ENCODE assay signal across 8 cellular contexts in the genomic region with DNA sequence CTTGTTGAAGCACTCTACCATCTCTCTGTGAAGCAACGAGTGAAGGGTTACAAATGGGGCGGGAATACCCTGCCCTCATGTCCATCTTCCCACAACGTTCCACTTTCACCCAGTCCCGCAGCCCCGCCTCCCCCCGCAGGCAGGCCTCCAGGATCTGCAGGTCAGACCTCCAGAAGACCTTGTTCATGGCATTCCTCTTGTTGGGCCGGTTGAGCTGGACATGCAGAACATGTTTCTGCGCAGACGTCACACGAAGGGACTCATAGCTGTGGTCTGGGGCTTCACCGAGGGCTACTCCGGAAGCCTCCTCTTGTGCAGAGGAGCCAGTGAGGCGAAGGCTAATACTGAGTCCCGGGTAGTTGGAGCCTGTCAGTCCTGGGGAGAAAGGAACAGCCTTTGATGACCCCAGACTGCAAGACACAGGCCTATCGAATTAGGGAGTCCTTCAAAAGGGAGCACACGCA. TPM values are rescaled to one million over a fixed set of nuclear protein-coding genes. Genes with fewer than 3 reads are reported as not detected.
DNase-seq lines count a peak whose midpoint lies in the region; ATAC-seq and TF ChIP-seq lines count a peak whose summit lies in the region.

No MANE protein-coding gene starts in this region.

- POLR2A ChIA-PET in activated B cell treated with CpG ODN at 0.5 μM for 24 hours (lab: Charles Lee) = interaction anchor here (0.6 to 7.7 kb wide), 22 partner anchors 10 to 926 kb away, joined by 3 to 118 read pairs (median 7); a partner anchor contains a TSS

- H3K27ac ChIP-seq in aorta (ENCODE audit: low read depth in 1 of 2, low read length in 2 of 2) = peak overlapping the region in 1 of 2 donors; percentile 78

- no peaks in the 10 kb centered on the region for H3K9me3 ChIP-seq in aorta (ENCODE audit: control insufficient read depth, low read length)

- peak; percentile 35 for DNase-seq in activated T-cell treated with anti-CD3 and anti-CD28 coated beads, Interleukin-2, amount 50 U/mL, for 1 hour
- DNase-seq in activated T-cell treated with anti-CD3 and anti-CD28 coated beads for 4 hours (no peak), GOT3 (lab: John Stamatoyannopoulos, UW) (peak; percentile 40), activated B cell treated with CpG ODN at 0.5 μM for 24 hours (no peak), fibroblast of mammary gland (ENCODE audit: low read depth) (peak; percentile 94), naive B cell (peak; percentile 23), aorta (peak; percentile 81 to 88)
- DNase-seq in Jurkat, Clone E6-1 (ENCODE audit: low read depth, low spot score) = no peak

- peak overlapping the region; percentile 95 for H3K27ac Mint-ChIP-seq in activated B cell treated with CpG ODN at 0.5 μM for 24 hours
- peak overlapping the region; percentile 91 to 97 (median 96) for H3K27ac Mint-ChIP-seq in naive B cell

- H3K27me3 ChIP-seq in aorta (ENCODE audit: control insufficient read depth in 1 of 2, insufficient read depth in 2 of 2, low read length in 1 of 2) = no peaks in the 10 kb centered on the region

- no peaks in the 10 kb centered on the region for H3K36me3 ChIP-seq in aorta (ENCODE audit: control insufficient read depth in 1 of 2, insufficient read depth in 2 of 2, low read length in 1 of 2)

- no peak for TF ChIP-seq CTCF in activated B cell treated with CpG ODN at 0.5 μM for 24 hours (IDR thresholded peaks at IDR 0.05)
- no peak for TF ChIP-seq CTCF in fibroblast of mammary gland (conservative IDR thresholded peaks at IDR 0.05; ENCODE audit: control insufficient read depth, insufficient read depth, low read depth, low read length)

- H3K27me3 Mint-ChIP-seq in activated B cell treated with CpG ODN at 0.5 μM for 24 hours (no peaks in the 10 kb centered on the region), naive B cell (no peaks in the 10 kb centered on the region)

- CTCF ChIA-PET in activated B cell treated with CpG ODN at 0.5 μM for 24 hours (lab: Charles Lee) = interaction anchor here (1.0 to 1.7 kb wide), 5 partner anchors 18 to 99 kb away, joined by 3 to 12 read pairs (median 5); a partner anchor contains a TSS

- H3K4me1 Mint-ChIP-seq in activated B cell treated with CpG ODN at 0.5 μM for 24 hours (peaks cover 31% of the 10 kb centered on the region), naive B cell (peaks cover 12 to 48% (median 32%) of the 10 kb centered on the region in 3 donors)

- H3K4me3 ChIP-seq in Jurkat, Clone E6-1 (ENCODE audit: low read length) = peak overlapping the region; percentile 96
- peak overlapping the region; percentile 58 for H3K4me3 ChIP-seq in fibroblast of mammary gland (ENCODE audit: control insufficient read depth, low read depth, low read length)
- peak overlapping the region; percentile 42 to 43 for H3K4me3 ChIP-seq in aorta (ENCODE audit: low read length in 2 of 2)

- 2 to 5% methylated on average over 16 of the region's 16 CpGs for WGBS in aorta, 2 donors

- intact Hi-C loops in activated B cell treated with CpG ODN at 0.5 μM for 24 hours (cut with micrococcal nuclease) = loop anchor here (1.0 to 5.0 kb wide), 9 partner anchors 19 to 184 kb away; a partner anchor contains a TSS
- intact Hi-C loops in aorta (cut with DNase I) = loop anchor here (5.0 to 10.0 kb wide), 2 partner anchors 99 to 176 kb away; no protein-coding TSS in a partner anchor

- H3K36me3 Mint-ChIP-seq in activated B cell treated with CpG ODN at 0.5 μM for 24 hours (ENCODE audit: low read depth) (peaks cover 56% of the 10 kb centered on the region), naive B cell (peaks cover 0 to 9% of the 10 kb centered on the region in 2 donors)

- H3K4me1 ChIP-seq in aorta (ENCODE audit: control insufficient read depth in 1 of 2, insufficient read depth in 2 of 2, low read length in 2 of 2) = peaks cover 0 to 2% of the 10 kb centered on the region in 2 donors

- H3K9me3 Mint-ChIP-seq in activated B cell treated with CpG ODN at 0.5 μM for 24 hours (no peaks in the 10 kb centered on the region), naive B cell (no peaks in the 10 kb centered on the region)

- H3K4me3 Mint-ChIP-seq in activated B cell treated with CpG ODN at 0.5 μM for 24 hours = peak overlapping the region; percentile 94
- H3K4me3 Mint-ChIP-seq in naive B cell = peak overlapping the region; percentile 92 to 98 (median 94)

- peak; percentile 42 for ATAC-seq in activated B cell treated with CpG ODN at 0.5 μM for 24 hours (ENCODE audit: low read depth)
- ATAC-seq in naive B cell (ENCODE audit: low read depth in 2 of 2) = peak; percentile 11 to 14
- peak; percentile 64 for ATAC-seq in aorta (ENCODE audit: low FRiP score)

RNA-seq across cellular contexts. Expression of a gene that starts 0.4 kb away (rescaled TPM):
- 301 TPM for polyA plus RNA-seq in Jurkat, Clone E6-1 (2012; ENCODE audit: insufficient read depth, insufficient read length)
- total RNA-seq in activated B cell treated with CpG ODN at 0.5 μM for 24 hours (152 and 164 TPM in 2 replicates), aorta (10 to 100 TPM; 92.2 to 95.1 TPM)
- polyA plus RNA-seq in naive B cell (ENCODE audit: low read depth in 6 of 6) (100 to 1,000 TPM; 234 to 283 (median 274) TPM), aorta (100 to 1,000 TPM; 139 to 190 TPM)

RNA-seq across cellular contexts. Expression of a gene that starts 18.4 kb away (rescaled TPM):
- polyA plus RNA-seq in Jurkat, Clone E6-1 (2012; ENCODE audit: insufficient read depth, insufficient read length) = 2.3 TPM
- total RNA-seq in activated B cell treated with CpG ODN at 0.5 μM for 24 hours (2.7 and 4.5 TPM in 2 replicates), aorta (1 to 10 TPM in 1 of 2 donors, under 1 TPM in 1; 0.51 to 2.9 TPM)
- polyA plus RNA-seq in naive B cell (ENCODE audit: low read depth in 6 of 6) (1 to 10 TPM in 1 of 6 donors, not detected in 5; 1.4 TPM), aorta (100 to 1,000 TPM in 1 of 2 donors, 1 to 10 TPM in 1; 9.1 to 544 TPM)

RNA-seq across cellular contexts. Expression of a gene that starts 18.6 kb away (rescaled TPM):
- polyA plus RNA-seq in Jurkat, Clone E6-1 (2012; ENCODE audit: insufficient read depth, insufficient read length) = 688 TPM
- total RNA-seq in activated B cell treated with CpG ODN at 0.5 μM for 24 hours (528 and 546 TPM in 2 replicates), aorta (100 to 1,000 TPM; 220 TPM)
- polyA plus RNA-seq in naive B cell (ENCODE audit: low read depth in 6 of 6) (100 to 1,000 TPM in 3 of 6 donors, 10 to 100 TPM in 3; 29.0 to 116 (median 99.3) TPM), aorta (100 to 1,000 TPM in 1 of 2 donors, 10 to 100 TPM in 1; 83.3 to 150 TPM)

RNA-seq across cellular contexts. Expression of a gene that starts 42.2 kb away (rescaled TPM):
- not detected for polyA plus RNA-seq in Jurkat, Clone E6-1 (2012; ENCODE audit: insufficient read depth, insufficient read length)
- not detected in 2 replicates for total RNA-seq in activated B cell treated with CpG ODN at 0.5 μM for 24 hours
- 1 to 10 TPM in 1 of 6 donors, not detected in 5; 6.0 TPM for polyA plus RNA-seq in naive B cell (ENCODE audit: low read depth in 6 of 6)
- not detected for total RNA-seq in aorta
- not detected for polyA plus RNA-seq in aorta

RNA-seq across cellular contexts. Expression of a gene that starts 46.9 kb away (rescaled TPM):
- 19.9 TPM for polyA plus RNA-seq in Jurkat, Clone E6-1 (2012; ENCODE audit: insufficient read depth, insufficient read length)
- 53.5 and 65.0 TPM in 2 replicates for total RNA-seq in activated B cell treated with CpG ODN at 0.5 μM for 24 hours
- polyA plus RNA-seq in naive B cell (ENCODE audit: low read depth in 6 of 6) = 10 to 100 TPM; 22.1 to 80.3 (median 50.2) TPM
- total RNA-seq in aorta = 1 to 10 TPM; 3.3 to 5.7 TPM
- polyA plus RNA-seq in aorta = 1 to 10 TPM; 1.8 to 5.4 TPM

Comparison
In these comparisons a context has a peak if more than half of its experiments do, and no peak if none do; other contexts are left out.
1. DNase-seq: peak in activated T-cell treated with anti-CD3 and anti-CD28 coated beads, Interleukin-2, amount 50 U/mL, for 1 hour (single experiment), GOT3 (single experiment), fibroblast of mammary gland (single experiment), naive B cell (single experiment) and aorta (2 of 2); none in activated T-cell treated with anti-CD3 and anti-CD28 coated beads for 4 hours (single experiment), Jurkat, Clone E6-1 (single experiment) and activated B cell treated with CpG ODN at 0.5 μM for 24 hours (single experiment).
2. H3K4me3 ChIP-seq: peak in every context shown above with its lines; median percentile 96 in Jurkat, Clone E6-1; 58 in fibroblast of mammary gland; 42 in aorta.
3. ATAC-seq: peak in every context shown above with its lines; median percentile 64 in aorta; 42 in activated B cell treated with CpG ODN at 0.5 μM for 24 hours; 12 in naive B cell.